Comparison of ENCODE assay signal across 21 cellular contexts in genomic region chr1:218462116-218462515, GRCh38.
DNase-seq lines count a peak whose midpoint lies in the region; ATAC-seq and TF ChIP-seq lines count a peak whose summit lies in the region.
"Had no signal": no experiment of that assay in that cellular context is flagged by ENCODE, and none has a peak within 500 bp of the region (broad histone marks: within the 10 kb centered on the region; RNA-seq: fewer than 3 reads in every experiment).

No MANE protein-coding gene starts in this region.

- H3K36me3 Mint-ChIP-seq in dendritic cell treated with granulocyte-macrophage colony-stimulating factor and Interleukin-4, amounts not matched to agents 40 ng/mL and 50 ng/mL, for 4 days (ENCODE audit: low read depth), result no peaks in the 10 kb centered on the region
- H3K36me3 Mint-ChIP-seq: activated naive CD4-positive, alpha-beta T cell treated with anti-CD3 and anti-CD28 coated beads, Interleukin-2, amount 50 U/mL, for 72 hours had no signal

- H3K4me1 ChIP-seq in right atrium auricular region (peaks cover 0 to 49% of the 10 kb centered on the region in 2 donors), right cardiac atrium (ENCODE audit: control insufficient read depth, insufficient read depth, low read length) (peaks cover 10% of the 10 kb centered on the region), psoas muscle (peaks cover 60% of the 10 kb centered on the region), aorta (ENCODE audit: control insufficient read depth in 1 of 2, insufficient read depth in 2 of 2, low read length in 2 of 2) (peaks cover 2 to 6% of the 10 kb centered on the region in 2 donors)

- H3K4me3 Mint-ChIP-seq in dendritic cell treated with granulocyte-macrophage colony-stimulating factor and Interleukin-4, amounts not matched to agents 40 ng/mL and 50 ng/mL, for 4 days, result no peak overlapping the region
- H3K4me3 Mint-ChIP-seq: H9; T-helper 2 cell treated with Interferon-gamma antibody and Interleukin-4, amounts not matched to agents 5 μg/mL and 100 μg/mL, for 36 hours had no signal

- H3K27me3 Mint-ChIP-seq in dendritic cell treated with granulocyte-macrophage colony-stimulating factor and Interleukin-4, amounts not matched to agents 40 ng/mL and 50 ng/mL, for 4 days, result no peaks in the 10 kb centered on the region

- H3K4me1 Mint-ChIP-seq in dendritic cell treated with granulocyte-macrophage colony-stimulating factor and Interleukin-4, amounts not matched to agents 40 ng/mL and 50 ng/mL, for 4 days (ENCODE audit: low read depth), result peaks cover 55% of the 10 kb centered on the region

- ATAC-seq in right cardiac atrium (no peak), psoas muscle (no peak), aorta (ENCODE audit: low FRiP score) (no peak), GM19455 (IDR thresholded peaks at IDR 0.05; ENCODE audit: unreplicated experiment) (no peak)
- ATAC-seq: activated CD4-positive, CD25-positive, alpha-beta regulatory T cell treated with anti-CD3 and anti-CD28 coated beads, Interleukin-2, amount 50 U/mL, for 24 hours; activated naive CD4-positive, alpha-beta T cell treated with anti-CD3 and anti-CD28 coated beads, Interleukin-2, amount 50 U/mL, for 72 hours; GM12878; left colon had no signal

- H3K36me3 ChIP-seq in right atrium auricular region, result no peaks in the 10 kb centered on the region
- H3K36me3 ChIP-seq in psoas muscle (ENCODE audit: insufficient read depth in 1 of 2, low read depth in 1 of 2), result no peaks in the 10 kb centered on the region
- H3K36me3 ChIP-seq in aorta (ENCODE audit: control insufficient read depth in 1 of 2, insufficient read depth in 2 of 2, low read length in 1 of 2), result no peaks in the 10 kb centered on the region

- intact Hi-C loops in right cardiac atrium (cut with DNase I), result no loop called here
- intact Hi-C loops in dendritic cell treated with granulocyte-macrophage colony-stimulating factor and Interleukin-4, amounts not matched to agents 40 ng/mL and 50 ng/mL, for 4 days (cut with micrococcal nuclease), result loop anchor here (10.0 kb wide), 1 partner anchor 1003 kb away; no protein-coding TSS in a partner anchor
- intact Hi-C loops in psoas muscle (cut with DNase I), result loop anchor here (5.0 to 10.0 kb wide), 2 partner anchors 87 to 710 kb away; partner anchors contain the start of gene LYPLAL1 (in 1 of the 2)
- intact Hi-C loops in aorta (cut with DNase I), result loop anchor here in 1 of 2 donors (5.0 kb wide), 2 partner anchors 35 to 115 kb away; partner anchors contain the start of gene TGFB2

- H3K9me3 Mint-ChIP-seq in dendritic cell treated with granulocyte-macrophage colony-stimulating factor and Interleukin-4, amounts not matched to agents 40 ng/mL and 50 ng/mL, for 4 days, result no peaks in the 10 kb centered on the region
- H3K9me3 Mint-ChIP-seq: activated naive CD4-positive, alpha-beta T cell treated with anti-CD3 and anti-CD28 coated beads, Interleukin-2, amount 50 U/mL, for 72 hours; H9; T-helper 2 cell treated with Interferon-gamma antibody and Interleukin-4, amounts not matched to agents 5 μg/mL and 100 μg/mL, for 36 hours had no signal

- WGBS in right cardiac atrium, result 75% methylated on average over 4 of the region's 4 CpGs
- WGBS in psoas muscle, 3 donors, result 53 to 63% (median 55%) methylated on average over 4 of the region's 4 CpGs
- WGBS in aorta, 2 donors, result 29 to 36% methylated on average over 4 of the region's 4 CpGs

- H3K27ac Mint-ChIP-seq in dendritic cell treated with granulocyte-macrophage colony-stimulating factor and Interleukin-4, amounts not matched to agents 40 ng/mL and 50 ng/mL, for 4 days, result peak overlapping the region; percentile 97
- H3K27ac Mint-ChIP-seq: activated naive CD4-positive, alpha-beta T cell treated with anti-CD3 and anti-CD28 coated beads, Interleukin-2, amount 50 U/mL, for 72 hours; T-helper 2 cell treated with Interferon-gamma antibody and Interleukin-4, amounts not matched to agents 5 μg/mL and 100 μg/mL, for 36 hours had no signal

- H3K27ac ChIP-seq in right atrium auricular region (peak overlapping the region; percentile 63 to 84), right cardiac atrium (ENCODE audit: low read length) (no peak overlapping the region), psoas muscle (peak overlapping the region; percentile 90), aorta (ENCODE audit: low read depth in 1 of 2, low read length in 2 of 2) (peak overlapping the region; percentile 89 to 92)
- H3K27ac ChIP-seq: C4-2B had no signal

- H3K9me3 ChIP-seq in right atrium auricular region (no peaks in the 10 kb centered on the region), right cardiac atrium (ENCODE audit: control insufficient read depth, low read length) (no peaks in the 10 kb centered on the region), psoas muscle (no peaks in the 10 kb centered on the region), aorta (ENCODE audit: control insufficient read depth, low read length) (no peaks in the 10 kb centered on the region)

- TF ChIP-seq CTCF in right atrium auricular region (IDR thresholded peaks at IDR 0.05), result no peak
- TF ChIP-seq CTCF in psoas muscle (IDR thresholded peaks at IDR 0.05), result no peak

- H3K4me3 ChIP-seq in right atrium auricular region (no peak overlapping the region), right cardiac atrium (ENCODE audit: low read length) (no peak overlapping the region), psoas muscle (no peak overlapping the region), aorta (ENCODE audit: low read length in 2 of 2) (no peak overlapping the region)
- H3K4me3 ChIP-seq: GM12878 had no signal

- no peak for DNase-seq in right atrium auricular region (ENCODE audit: low spot score)
- no peak for DNase-seq in right cardiac atrium
- no peak for DNase-seq in psoas muscle
- DNase-seq in aorta, result no peak
- DNase-seq in effector CD4-positive, alpha-beta T cell, result no peak
- no peak for DNase-seq in AG08396 (ENCODE audit: low spot score)
- DNase-seq: ACHN; activated T-cell treated with anti-CD3 and anti-CD28 coated beads, Interleukin-2, amount 50 U/mL, for 48 hours; dermis blood vessel endothelial cell; foreskin melanocyte; H9; left colon; NCI-H524 treated with DMSO at 0.1 percent for 48 hours; stimulated activated CD4-positive, alpha-beta T cell treated with anti-CD3 and anti-CD28 coated beads, Interleukin-4, amount 100 ng/mL, for 1 hour had no signal

- H3K27me3 ChIP-seq in right atrium auricular region, result no peaks in the 10 kb centered on the region
- no peaks in the 10 kb centered on the region for H3K27me3 ChIP-seq in right cardiac atrium (ENCODE audit: control insufficient read depth, insufficient read depth)
- no peaks in the 10 kb centered on the region for H3K27me3 ChIP-seq in psoas muscle (ENCODE audit: insufficient read depth in 3 of 3, low read length in 2 of 3)
- no peaks in the 10 kb centered on the region for H3K27me3 ChIP-seq in aorta (ENCODE audit: control insufficient read depth in 1 of 2, insufficient read depth in 2 of 2, low read length in 1 of 2)

Comparison
In these comparisons a context has a peak if more than half of its experiments do, and no peak if none do; other contexts are left out.
1. intact Hi-C loops: an anchor here in dendritic cell treated with granulocyte-macrophage colony-stimulating factor and Interleukin-4, amounts not matched to agents 40 ng/mL and 50 ng/mL, for 4 days (10.0 kb wide) and psoas muscle (5.0 to 10.0 kb wide); none called in right cardiac atrium.